In the genomic region with DNA sequence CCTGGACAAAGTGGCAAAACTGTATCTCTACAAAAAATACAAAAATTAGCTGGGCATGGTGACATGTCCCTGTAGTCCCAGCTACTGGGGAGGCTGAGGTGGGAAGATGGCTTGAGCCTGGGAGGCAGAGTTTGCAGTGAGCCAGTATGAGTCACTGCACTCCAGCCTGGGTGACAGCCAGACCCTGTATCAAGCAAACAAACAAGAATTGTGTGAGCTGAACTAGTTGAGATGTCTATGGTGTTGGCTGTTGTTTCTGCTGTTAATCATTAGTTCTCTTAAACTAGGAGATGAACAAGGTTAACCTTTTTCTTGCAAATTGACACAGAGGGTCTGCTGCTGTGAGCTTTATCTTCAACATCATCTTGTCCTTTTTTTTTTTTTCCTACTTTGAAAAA, we compare ENCODE assay signal across 8 cellular contexts. TPM values are rescaled to one million over a fixed set of nuclear protein-coding genes. Genes with fewer than 3 reads are reported as not detected.
DNase-seq lines count a peak whose midpoint lies in the region; ATAC-seq and TF ChIP-seq lines count a peak whose summit lies in the region.

No MANE protein-coding gene starts in this region.

- H4K20me1 ChIP-seq in OCI-LY7 (ENCODE audit: insufficient read depth, low read length): 0 out of 2 replicates have a peak, but pooled peaks cover 4% of the 10 kb centered on the region

- no peaks in the 10 kb centered on the region for H3K9me3 ChIP-seq in upper lobe of left lung
- peaks cover 22% of the 10 kb centered on the region; the same call in 1 of the 2 replicates for H3K9me3 ChIP-seq in OCI-LY7 (ENCODE audit: low read length)

- H2AFZ ChIP-seq in OCI-LY7 (ENCODE audit: low read length): no peak overlapping the region

- TF ChIP-seq POLR2A in upper lobe of left lung (IDR thresholded peaks at IDR 0.05): no peak

- ATAC-seq in SK-N-SH treated with all-trans-retinoic acid at 6 μM for 48 hours (peak; percentile 73), upper lobe of left lung (ENCODE audit: low FRiP score in 2 of 2) (peak; percentile 57 to 72), GM18520 (IDR thresholded peaks at IDR 0.05; ENCODE audit: unreplicated experiment) (no peak)

- no TSS peak for BruUV-seq in OCI-LY7 (replicated peaks; lab: Mats Ljungman, UMichigan)

- intact Hi-C loops in OCI-LY7 (cut with micrococcal nuclease; ENCODE audit: unreplicated experiment): no loop called here

- no peak for TF ChIP-seq EP300 in upper lobe of left lung (IDR thresholded peaks at IDR 0.05)

- H3K79me2 ChIP-seq in OCI-LY7 (ENCODE audit: insufficient read depth, low read depth, low read length): peaks cover 92% of the 10 kb centered on the region

- CTCF ChIA-PET in OCI-LY7 (lab: Charles Lee; ENCODE audit: unreplicated experiment): no interaction called here

- no peaks in the 10 kb centered on the region for H3K9me2 ChIP-seq in OCI-LY7 (ENCODE audit: insufficient read depth, low read length)

- peak; percentile 74 for DNase-seq in activated effector memory CD4-positive, alpha-beta T cell treated with anti-CD3 and anti-CD28 coated beads, Interleukin-2, amount 50 U/mL, for 16 hours
- DNase-seq in activated effector memory CD4-positive, alpha-beta T cell treated with Interleukin-2 at 50 U/mL for 16 hours: no peak
- DNase-seq in fibroblast of pulmonary artery (ENCODE audit: low read depth): peak; percentile 74
- DNase-seq in upper lobe of left lung: peak in 1 of 2 donors; percentile 77
- no peak for DNase-seq in germinal center (ENCODE audit: low spot score)
- no peak for DNase-seq in OCI-LY7 (ENCODE audit: low spot score)

- H3K4me3 ChIP-seq in fibroblast of pulmonary artery (replicated peaks; ENCODE audit: low read depth, low read length): no peak overlapping the region
- no peak overlapping the region for H3K4me3 ChIP-seq in upper lobe of left lung
- no peak overlapping the region for H3K4me3 ChIP-seq in OCI-LY7 (ENCODE audit: low read depth, low read length, poor library complexity, severe bottlenecking)

- H3K36me3 ChIP-seq in upper lobe of left lung (no peaks in the 10 kb centered on the region), OCI-LY7 (ENCODE audit: insufficient read depth, low read length) (peaks cover 73% of the 10 kb centered on the region)

- H3K4me1 ChIP-seq in upper lobe of left lung: peaks cover 5 to 34% (median 26%) of the 10 kb centered on the region in 4 donors
- H3K4me1 ChIP-seq in OCI-LY7 (ENCODE audit: insufficient read depth, low read length, poor library complexity, severe bottlenecking): peaks cover 5% of the 10 kb centered on the region

- no peaks in the 10 kb centered on the region for H3K27me3 ChIP-seq in upper lobe of left lung

- POLR2A ChIA-PET in OCI-LY7 (lab: Charles Lee): interaction anchor here (0.6 to 1.0 kb wide), 4 partner anchors 10 to 166 kb away, joined by 3 read pairs; no protein-coding TSS in a partner anchor

- TF ChIP-seq CTCF in fibroblast of pulmonary artery (IDR thresholded peaks at IDR 0.05; ENCODE audit: low read length, missing control alignments) (no peak), upper lobe of left lung (IDR thresholded peaks at IDR 0.05) (no peak), OCI-LY7 (conservative IDR thresholded peaks at IDR 0.05; ENCODE audit: low read length) (no peak)

- H3K4me2 ChIP-seq in OCI-LY7 (ENCODE audit: low read length): no peak overlapping the region

- H3K27ac ChIP-seq in upper lobe of left lung (peak overlapping the region in 2 of 4 donors; percentile 17 to 57), OCI-LY7 (ENCODE audit: low read depth, low read length, poor library complexity, severe bottlenecking) (no peak overlapping the region)

TF ChIP-seq in SK-N-SH treated with all-trans-retinoic acid at 6 μM for 48 hours, 23 proteins besides CTCF, POLR2A, EP300 and RAD21:
- TF ChIP-seq RARB (CRISPR knock-in tag; IDR thresholded peaks at IDR 0.05) (no peak), ARNTL (CRISPR knock-in tag; IDR thresholded peaks at IDR 0.05; ENCODE audit: borderline replicate concordance, low read depth) (no peak), OSR1 (CRISPR knock-in tag; IDR thresholded peaks at IDR 0.05) (no peak), ZNF8 (CRISPR knock-in tag; IDR thresholded peaks at IDR 0.05) (no peak), ZFP30 (CRISPR knock-in tag; IDR thresholded peaks at IDR 0.05) (no peak)
- TF ChIP-seq, protein P1, sequence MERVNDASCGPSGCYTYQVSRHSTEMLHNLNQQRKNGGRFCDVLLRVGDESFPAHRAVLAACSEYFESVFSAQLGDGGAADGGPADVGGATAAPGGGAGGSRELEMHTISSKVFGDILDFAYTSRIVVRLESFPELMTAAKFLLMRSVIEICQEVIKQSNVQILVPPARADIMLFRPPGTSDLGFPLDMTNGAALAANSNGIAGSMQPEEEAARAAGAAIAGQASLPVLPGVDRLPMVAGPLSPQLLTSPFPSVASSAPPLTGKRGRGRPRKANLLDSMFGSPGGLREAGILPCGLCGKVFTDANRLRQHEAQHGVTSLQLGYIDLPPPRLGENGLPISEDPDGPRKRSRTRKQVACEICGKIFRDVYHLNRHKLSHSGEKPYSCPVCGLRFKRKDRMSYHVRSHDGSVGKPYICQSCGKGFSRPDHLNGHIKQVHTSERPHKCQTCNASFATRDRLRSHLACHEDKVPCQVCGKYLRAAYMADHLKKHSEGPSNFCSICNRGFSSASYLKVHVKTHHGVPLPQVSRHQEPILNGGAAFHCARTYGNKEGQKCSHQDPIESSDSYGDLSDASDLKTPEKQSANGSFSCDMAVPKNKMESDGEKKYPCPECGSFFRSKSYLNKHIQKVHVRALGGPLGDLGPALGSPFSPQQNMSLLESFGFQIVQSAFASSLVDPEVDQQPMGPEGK (CRISPR knock-in tag; IDR thresholded peaks at IDR 0.05; ENCODE audit: borderline replicate concordance): no peak

RNA-seq across cellular contexts. Expression of a gene that starts 23.6 kb away (rescaled TPM):
- total RNA-seq in upper lobe of left lung (100 to 1,000 TPM in 1 of 6 donors, 10 to 100 TPM in 5; 25.0 to 104 (median 46.0) TPM), OCI-LY7 (2022) (49.9 and 50.8 TPM in 2 replicates)
- 13.8 and 16.3 TPM in 2 replicates for total RNA-seq in OCI-LY7 (2014; rRNA removed; shearing (Covaris generic))

Comparison
In these comparisons a context has a peak if more than half of its experiments do, and no peak if none do; other contexts are left out.
1. DNase-seq: peak in activated effector memory CD4-positive, alpha-beta T cell treated with anti-CD3 and anti-CD28 coated beads, Interleukin-2, amount 50 U/mL, for 16 hours (single experiment) and fibroblast of pulmonary artery (single experiment); none in activated effector memory CD4-positive, alpha-beta T cell treated with Interleukin-2 at 50 U/mL for 16 hours (single experiment), germinal center (single experiment) and OCI-LY7 (single experiment).